In the genomic region with DNA sequence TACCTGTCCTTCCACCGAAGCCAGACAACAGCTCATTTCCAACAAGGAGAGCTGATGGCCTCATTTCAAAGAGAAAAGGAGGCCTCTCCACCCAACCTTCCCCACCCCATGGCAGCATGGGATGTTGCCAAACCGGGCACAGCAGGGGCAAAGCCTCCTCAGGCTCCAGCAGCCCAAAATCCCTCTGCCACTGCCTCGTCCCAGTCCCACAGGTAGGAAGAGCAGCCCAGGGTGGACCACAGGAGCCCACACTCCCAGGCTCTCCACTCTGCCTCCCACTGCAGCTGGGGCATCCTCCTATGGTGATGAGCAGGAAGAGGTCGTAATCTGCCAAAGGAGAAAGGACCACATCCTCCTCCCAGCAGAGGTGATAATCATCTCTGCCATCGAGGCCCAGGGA, we compare ENCODE assay signal across 1 cellular context.
TF ChIP-seq lines count a peak whose summit lies in the region.

No MANE protein-coding gene starts in this region.

TF ChIP-seq in GM23338, 12 proteins besides CTCF, POLR2A, EP300 and RAD21 (continued from another document):
- TF ChIP-seq, protein P1, sequence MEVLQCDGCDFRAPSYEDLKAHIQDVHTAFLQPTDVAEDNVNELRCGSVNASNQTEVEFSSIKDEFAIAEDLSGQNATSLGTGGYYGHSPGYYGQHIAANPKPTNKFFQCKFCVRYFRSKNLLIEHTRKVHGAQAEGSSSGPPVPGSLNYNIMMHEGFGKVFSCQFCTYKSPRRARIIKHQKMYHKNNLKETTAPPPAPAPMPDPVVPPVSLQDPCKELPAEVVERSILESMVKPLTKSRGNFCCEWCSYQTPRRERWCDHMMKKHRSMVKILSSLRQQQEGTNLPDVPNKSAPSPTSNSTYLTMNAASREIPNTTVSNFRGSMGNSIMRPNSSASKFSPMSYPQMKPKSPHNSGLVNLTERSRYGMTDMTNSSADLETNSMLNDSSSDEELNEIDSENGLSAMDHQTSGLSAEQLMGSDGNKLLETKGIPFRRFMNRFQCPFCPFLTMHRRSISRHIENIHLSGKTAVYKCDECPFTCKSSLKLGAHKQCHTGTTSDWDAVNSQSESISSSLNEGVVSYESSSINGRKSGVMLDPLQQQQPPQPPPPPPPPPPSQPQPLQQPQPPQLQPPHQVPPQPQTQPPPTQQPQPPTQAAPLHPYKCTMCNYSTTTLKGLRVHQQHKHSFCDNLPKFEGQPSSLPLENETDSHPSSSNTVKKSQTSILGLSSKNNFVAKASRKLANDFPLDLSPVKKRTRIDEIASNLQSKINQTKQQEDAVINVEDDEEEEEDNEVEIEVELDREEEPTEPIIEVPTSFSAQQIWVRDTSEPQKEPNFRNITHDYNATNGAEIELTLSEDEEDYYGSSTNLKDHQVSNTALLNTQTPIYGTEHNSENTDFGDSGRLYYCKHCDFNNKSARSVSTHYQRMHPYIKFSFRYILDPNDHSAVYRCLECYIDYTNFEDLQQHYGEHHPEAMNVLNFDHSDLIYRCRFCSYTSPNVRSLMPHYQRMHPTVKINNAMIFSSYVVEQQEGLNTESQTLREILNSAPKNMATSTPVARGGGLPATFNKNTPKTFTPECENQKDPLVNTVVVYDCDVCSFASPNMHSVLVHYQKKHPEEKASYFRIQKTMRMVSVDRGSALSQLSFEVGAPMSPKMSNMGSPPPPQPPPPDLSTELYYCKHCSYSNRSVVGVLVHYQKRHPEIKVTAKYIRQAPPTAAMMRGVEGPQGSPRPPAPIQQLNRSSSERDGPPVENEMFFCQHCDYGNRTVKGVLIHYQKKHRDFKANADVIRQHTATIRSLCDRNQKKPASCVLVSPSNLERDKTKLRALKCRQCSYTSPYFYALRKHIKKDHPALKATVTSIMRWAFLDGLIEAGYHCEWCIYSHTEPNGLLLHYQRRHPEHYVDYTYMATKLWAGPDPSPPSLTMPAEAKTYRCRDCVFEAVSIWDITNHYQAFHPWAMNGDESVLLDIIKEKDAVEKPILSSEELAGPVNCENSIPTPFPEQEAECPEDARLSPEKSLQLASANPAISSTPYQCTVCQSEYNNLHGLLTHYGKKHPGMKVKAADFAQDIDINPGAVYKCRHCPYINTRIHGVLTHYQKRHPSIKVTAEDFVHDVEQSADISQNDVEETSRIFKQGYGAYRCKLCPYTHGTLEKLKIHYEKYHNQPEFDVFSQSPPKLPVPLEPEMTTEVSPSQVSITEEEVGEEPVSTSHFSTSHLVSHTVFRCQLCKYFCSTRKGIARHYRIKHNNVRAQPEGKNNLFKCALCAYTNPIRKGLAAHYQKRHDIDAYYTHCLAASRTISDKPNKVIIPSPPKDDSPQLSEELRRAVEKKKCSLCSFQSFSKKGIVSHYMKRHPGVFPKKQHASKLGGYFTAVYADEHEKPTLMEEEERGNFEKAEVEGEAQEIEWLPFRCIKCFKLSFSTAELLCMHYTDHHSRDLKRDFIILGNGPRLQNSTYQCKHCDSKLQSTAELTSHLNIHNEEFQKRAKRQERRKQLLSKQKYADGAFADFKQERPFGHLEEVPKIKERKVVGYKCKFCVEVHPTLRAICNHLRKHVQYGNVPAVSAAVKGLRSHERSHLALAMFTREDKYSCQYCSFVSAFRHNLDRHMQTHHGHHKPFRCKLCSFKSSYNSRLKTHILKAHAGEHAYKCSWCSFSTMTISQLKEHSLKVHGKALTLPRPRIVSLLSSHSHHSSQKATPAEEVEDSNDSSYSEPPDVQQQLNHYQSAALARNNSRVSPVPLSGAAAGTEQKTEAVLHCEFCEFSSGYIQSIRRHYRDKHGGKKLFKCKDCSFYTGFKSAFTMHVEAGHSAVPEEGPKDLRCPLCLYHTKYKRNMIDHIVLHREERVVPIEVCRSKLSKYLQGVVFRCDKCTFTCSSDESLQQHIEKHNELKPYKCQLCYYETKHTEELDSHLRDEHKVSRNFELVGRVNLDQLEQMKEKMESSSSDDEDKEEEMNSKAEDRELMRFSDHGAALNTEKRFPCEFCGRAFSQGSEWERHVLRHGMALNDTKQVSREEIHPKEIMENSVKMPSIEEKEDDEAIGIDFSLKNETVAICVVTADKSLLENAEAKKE (CRISPR knock-in tag; IDR thresholded peaks at IDR 0.05), result no peak
- TF ChIP-seq JUNB (IDR thresholded peaks at IDR 0.05; ENCODE audit: unreplicated experiment) (no peak), STAT1 (IDR thresholded peaks at IDR 0.05; ENCODE audit: unreplicated experiment) (no peak), EZH2 (IDR thresholded peaks at IDR 0.05; ENCODE audit: low read depth, unreplicated experiment) (no peak), POLR2AphosphoS5 (IDR thresholded peaks at IDR 0.05; ENCODE audit: low read depth) (no peak), NANOG (IDR thresholded peaks at IDR 0.05; ENCODE audit: borderline replicate concordance) (no peak), EZH2phosphoT487 (IDR thresholded peaks at IDR 0.05; ENCODE audit: unreplicated experiment) (no peak), ZNF114 (CRISPR knock-in tag; IDR thresholded peaks at IDR 0.05) (no peak), CREB1 (CRISPR knock-in tag; IDR thresholded peaks at IDR 0.05; ENCODE audit: low read depth) (no peak), ZNF331 (CRISPR knock-in tag; IDR thresholded peaks at IDR 0.05; ENCODE audit: low read depth) (no peak)
- TF ChIP-seq, protein P2, sequence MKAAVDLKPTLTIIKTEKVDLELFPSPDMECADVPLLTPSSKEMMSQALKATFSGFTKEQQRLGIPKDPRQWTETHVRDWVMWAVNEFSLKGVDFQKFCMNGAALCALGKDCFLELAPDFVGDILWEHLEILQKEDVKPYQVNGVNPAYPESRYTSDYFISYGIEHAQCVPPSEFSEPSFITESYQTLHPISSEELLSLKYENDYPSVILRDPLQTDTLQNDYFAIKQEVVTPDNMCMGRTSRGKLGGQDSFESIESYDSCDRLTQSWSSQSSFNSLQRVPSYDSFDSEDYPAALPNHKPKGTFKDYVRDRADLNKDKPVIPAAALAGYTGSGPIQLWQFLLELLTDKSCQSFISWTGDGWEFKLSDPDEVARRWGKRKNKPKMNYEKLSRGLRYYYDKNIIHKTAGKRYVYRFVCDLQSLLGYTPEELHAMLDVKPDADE (IDR thresholded peaks at IDR 0.05), result no peak
